In the genomic region with DNA sequence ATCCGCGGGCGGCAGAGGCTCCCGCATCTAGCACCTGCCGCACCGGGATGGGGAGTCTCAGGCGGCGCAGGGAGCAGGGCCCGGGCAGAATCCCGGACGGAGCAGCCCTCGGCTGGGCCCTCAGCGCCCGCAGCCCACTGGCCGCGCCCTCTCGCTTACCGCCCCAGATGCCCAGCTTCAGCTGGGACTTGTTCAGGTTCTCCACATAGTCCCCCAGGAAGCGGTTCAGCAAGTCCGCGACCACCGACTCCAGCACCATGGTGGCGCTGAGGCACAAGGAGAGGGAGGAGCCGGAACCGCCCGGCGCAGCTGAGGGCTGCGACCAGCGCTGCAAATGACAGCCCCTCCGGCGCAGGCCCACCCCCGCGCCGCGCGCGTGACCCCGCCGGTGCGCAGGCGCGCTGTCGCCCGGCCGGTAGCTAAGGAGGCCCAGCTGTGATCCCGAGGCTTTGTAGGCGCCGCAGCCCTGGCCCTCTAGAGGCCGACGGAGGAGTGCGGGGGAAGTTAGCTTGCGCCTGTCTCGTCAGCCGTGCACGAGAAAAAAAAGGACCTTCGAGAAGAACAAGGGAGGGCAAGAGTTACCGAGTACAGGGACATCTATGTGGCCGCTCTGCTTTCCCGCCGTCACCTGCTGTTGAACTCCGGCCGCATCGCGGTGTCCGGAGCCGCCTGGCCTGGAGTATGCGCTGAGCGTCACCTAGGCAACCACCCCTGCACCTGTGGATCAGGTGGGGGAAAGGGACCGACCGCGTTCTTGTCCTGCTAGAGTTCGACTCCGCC, we compare ENCODE assay signal across 8 cellular contexts. TPM values are rescaled to one million over a fixed set of nuclear protein-coding genes. Genes with fewer than 3 reads are reported as not detected.
DNase-seq lines count a peak whose midpoint lies in the region; TF ChIP-seq lines count a peak whose summit lies in the region.

A gene with protein sequence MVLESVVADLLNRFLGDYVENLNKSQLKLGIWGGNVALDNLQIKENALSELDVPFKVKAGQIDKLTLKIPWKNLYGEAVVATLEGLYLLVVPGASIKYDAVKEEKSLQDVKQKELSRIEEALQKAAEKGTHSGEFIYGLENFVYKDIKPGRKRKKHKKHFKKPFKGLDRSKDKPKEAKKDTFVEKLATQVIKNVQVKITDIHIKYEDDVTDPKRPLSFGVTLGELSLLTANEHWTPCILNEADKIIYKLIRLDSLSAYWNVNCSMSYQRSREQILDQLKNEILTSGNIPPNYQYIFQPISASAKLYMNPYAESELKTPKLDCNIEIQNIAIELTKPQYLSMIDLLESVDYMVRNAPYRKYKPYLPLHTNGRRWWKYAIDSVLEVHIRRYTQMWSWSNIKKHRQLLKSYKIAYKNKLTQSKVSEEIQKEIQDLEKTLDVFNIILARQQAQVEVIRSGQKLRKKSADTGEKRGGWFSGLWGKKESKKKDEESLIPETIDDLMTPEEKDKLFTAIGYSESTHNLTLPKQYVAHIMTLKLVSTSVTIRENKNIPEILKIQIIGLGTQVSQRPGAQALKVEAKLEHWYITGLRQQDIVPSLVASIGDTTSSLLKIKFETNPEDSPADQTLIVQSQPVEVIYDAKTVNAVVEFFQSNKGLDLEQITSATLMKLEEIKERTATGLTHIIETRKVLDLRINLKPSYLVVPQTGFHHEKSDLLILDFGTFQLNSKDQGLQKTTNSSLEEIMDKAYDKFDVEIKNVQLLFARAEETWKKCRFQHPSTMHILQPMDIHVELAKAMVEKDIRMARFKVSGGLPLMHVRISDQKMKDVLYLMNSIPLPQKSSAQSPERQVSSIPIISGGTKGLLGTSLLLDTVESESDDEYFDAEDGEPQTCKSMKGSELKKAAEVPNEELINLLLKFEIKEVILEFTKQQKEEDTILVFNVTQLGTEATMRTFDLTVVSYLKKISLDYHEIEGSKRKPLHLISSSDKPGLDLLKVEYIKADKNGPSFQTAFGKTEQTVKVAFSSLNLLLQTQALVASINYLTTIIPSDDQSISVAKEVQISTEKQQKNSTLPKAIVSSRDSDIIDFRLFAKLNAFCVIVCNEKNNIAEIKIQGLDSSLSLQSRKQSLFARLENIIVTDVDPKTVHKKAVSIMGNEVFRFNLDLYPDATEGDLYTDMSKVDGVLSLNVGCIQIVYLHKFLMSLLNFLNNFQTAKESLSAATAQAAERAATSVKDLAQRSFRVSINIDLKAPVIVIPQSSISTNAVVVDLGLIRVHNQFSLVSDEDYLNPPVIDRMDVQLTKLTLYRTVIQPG (N-terminal part only) (minus strand): TSS at position 332 of the 780 bp plus-strand sequence. CDS start 73 bp downstream, at position 259.

- DNase-seq in GM04503 (ENCODE audit: low read depth) (peak; percentile 44), HCEC 1CT (peak; percentile 95), MM.1S (peak; percentile 96), SJCRH30 (peak; percentile 91 to 95), foreskin melanocyte (peak; percentile 89), substantia nigra (lab: John Stamatoyannopoulos, UW) (peak; percentile 55 to 95 (median 88))
- peak; percentile 52 to 86 (median 76) for DNase-seq in activated naive CD4-positive, alpha-beta T cell (lab: John Stamatoyannopoulos, UW)

- peaks cover 25% of the 10 kb centered on the region for H3F3A ChIP-seq in MM.1S (ENCODE audit: insufficient read depth, low read length)

- H3K4me3 ChIP-seq in MM.1S (ENCODE audit: low read length) (peak within 1 kb of the TSS; percentile 83), SJCRH30 (peak within 1 kb of the TSS; percentile 75), neutrophil (ENCODE audit: low read depth in 1 of 2, low read length in 1 of 2) (peak within 1 kb of the TSS; percentile 87 to 92)

- peaks cover 43% of the 10 kb centered on the region for H3K79me2 ChIP-seq in MM.1S (ENCODE audit: low read length)

- no peaks in the 10 kb centered on the region for H3K9me2 ChIP-seq in MM.1S (replicated peaks; ENCODE audit: insufficient read depth, low read length)

- TF ChIP-seq CTCF in MM.1S (IDR thresholded peaks at IDR 0.05; ENCODE audit: low read length): peak; percentile 69
- peak; percentile 80 for TF ChIP-seq CTCF in neutrophil (IDR thresholded peaks at IDR 0.05)

- peak within 1 kb of the TSS; percentile 94 for H3K27ac ChIP-seq in MM.1S (ENCODE audit: low read length)
- H3K27ac ChIP-seq in SJCRH30: peak within 1 kb of the TSS; percentile 47
- H3K27ac ChIP-seq in neutrophil: peak within 1 kb of the TSS; percentile 93
- H3K27ac ChIP-seq in substantia nigra (ENCODE audit: low read depth, low read length, poor library complexity, severe bottlenecking): peak within 1 kb of the TSS; percentile 83

- H3K4me1 ChIP-seq in MM.1S (ENCODE audit: low read length) (0 out of 2 replicates have a peak, but pooled peaks cover 4% of the 10 kb centered on the region), SJCRH30 (no peaks in the 10 kb centered on the region), neutrophil (ENCODE audit: control insufficient read depth in 1 of 2, insufficient read depth in 1 of 2, low read depth in 1 of 2, low read length in 1 of 2) (peaks cover 17 to 30% of the 10 kb centered on the region in 2 experiments)

- H4K20me1 ChIP-seq in MM.1S (ENCODE audit: insufficient read depth, low read length): 0 out of 2 replicates have a peak, but pooled peaks cover 5% of the 10 kb centered on the region

- H3K9me3 ChIP-seq in MM.1S (replicated peaks; ENCODE audit: insufficient read depth, low read length) (no peaks in the 10 kb centered on the region), SJCRH30 (replicated peaks) (no peaks in the 10 kb centered on the region), neutrophil (no peaks in the 10 kb centered on the region)

- H3K27me3 ChIP-seq in MM.1S (replicated peaks; ENCODE audit: insufficient read depth, low read length) (no peaks in the 10 kb centered on the region), SJCRH30 (no peaks in the 10 kb centered on the region), neutrophil (peaks cover 41% of the 10 kb centered on the region)

- no peaks in the 10 kb centered on the region for H3K36me3 ChIP-seq in MM.1S (replicated peaks; ENCODE audit: insufficient read depth, low read length)
- H3K36me3 ChIP-seq in SJCRH30: no peaks in the 10 kb centered on the region
- no peaks in the 10 kb centered on the region for H3K36me3 ChIP-seq in neutrophil

- peak within 1 kb of the TSS; percentile 56 for H3K4me2 ChIP-seq in MM.1S (ENCODE audit: low read depth, low read length)

- H2AFZ ChIP-seq in MM.1S (ENCODE audit: low read length): peak within 1 kb of the TSS; percentile 87

- H3K9ac ChIP-seq in MM.1S (ENCODE audit: low read length): peak within 1 kb of the TSS; percentile 93

RNA-seq across cellular contexts. Expression of the gene that starts here (rescaled TPM):
- total RNA-seq in SJCRH30 (2014; rRNA removed; shearing (Covaris generic)): 32.3 and 35.5 TPM in 2 replicates

Comparison
In these comparisons a context has a peak if more than half of its experiments do, and no peak if none do; other contexts are left out.
1. Peak in every context shown above with its lines: DNase-seq, H3K4me3 ChIP-seq and H3K27ac ChIP-seq.
2. DNase-seq: peak in every context shown above with its lines; median percentile 96 in MM.1S; 95 in HCEC 1CT; 93 in SJCRH30; 89 in foreskin melanocyte; 88 in substantia nigra; 76 in activated naive CD4-positive, alpha-beta T cell; 44 in GM04503.